ENCODE assay signal across 8 cellular contexts in the genomic region with DNA sequence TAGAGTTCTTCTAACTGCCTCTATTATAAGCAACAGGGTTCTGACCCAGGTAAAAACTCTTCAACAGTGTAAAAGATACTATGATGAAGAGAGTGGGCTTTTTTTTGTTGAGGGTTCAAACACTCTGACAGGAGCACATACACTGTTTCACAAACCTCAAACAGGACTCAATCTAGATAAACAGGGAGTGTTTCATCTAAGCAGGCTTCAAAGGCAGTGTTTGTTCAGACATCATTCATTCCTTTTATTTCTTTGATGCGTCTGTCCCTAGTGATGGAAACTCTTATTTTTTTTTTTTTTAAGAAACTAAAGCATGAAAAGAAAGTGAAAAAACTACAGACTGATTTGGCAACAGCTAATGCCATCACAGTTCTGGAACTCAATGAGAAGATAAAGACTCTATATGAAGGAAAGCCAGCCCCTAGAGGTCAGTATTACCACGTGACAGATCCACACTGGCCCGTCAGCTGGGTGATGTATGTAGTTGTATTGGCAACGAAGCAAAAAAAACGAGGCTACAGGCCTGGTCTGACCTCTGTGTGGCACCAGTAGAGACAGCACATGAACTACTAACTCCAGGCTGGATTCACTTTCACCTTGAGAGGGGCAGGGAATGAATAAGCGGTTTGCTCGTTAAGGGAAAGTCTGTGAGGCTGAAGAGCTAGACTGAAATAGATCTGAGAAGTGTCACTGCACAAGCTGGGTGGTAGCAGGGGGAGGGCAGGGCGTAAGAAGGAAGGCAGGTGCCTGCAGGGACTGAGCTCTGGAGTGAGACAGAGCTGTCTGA.
A peak's percentile ranks its signal among the peaks of the same experiment; 100 is the strongest.
DNase-seq lines count a peak whose midpoint lies in the region; ATAC-seq and TF ChIP-seq lines count a peak whose summit lies in the region.

No MANE protein-coding gene starts in this region.

- H3K9me3 ChIP-seq in heart right ventricle, result no peaks in the 10 kb centered on the region

- 21 to 24% methylated on average over 8 of the region's 8 CpGs for WGBS in heart right ventricle, 2 donors

- H3K4me1 Mint-ChIP-seq in activated T-cell treated with anti-CD3 and anti-CD28 coated beads, Interleukin-2, amount 50 U/mL, for 72 hours (ENCODE audit: low read depth), result peaks cover 5% of the 10 kb centered on the region

- H3K4me3 Mint-ChIP-seq in activated T-cell treated with anti-CD3 and anti-CD28 coated beads, Interleukin-2, amount 50 U/mL, for 72 hours, result no peak overlapping the region

- H3K27ac ChIP-seq in heart right ventricle, result peak overlapping the region; percentile 22 to 74 (median 67)

- peaks cover 7% of the 10 kb centered on the region for H3K27me3 Mint-ChIP-seq in activated T-cell treated with anti-CD3 and anti-CD28 coated beads, Interleukin-2, amount 50 U/mL, for 72 hours (ENCODE audit: low read depth)

- H3K36me3 ChIP-seq in heart right ventricle, result no peaks in the 10 kb centered on the region

- intact Hi-C loops in heart right ventricle (cut with DNase I), result loop anchor here in 7 of 10 donors (5.0 to 10.0 kb wide), 7 partner anchors 111 to 329 kb away; a partner anchor contains a TSS

- H3K27me3 ChIP-seq in heart right ventricle, result no peaks in the 10 kb centered on the region

- DNase-seq in DMS153 treated with DMSO at 0.1 percent for 48 hours (lab: John Stamatoyannopoulos, UW; ENCODE audit: unreplicated experiment), result peak; percentile 5
- DNase-seq in GM19240 (ENCODE audit: insufficient read length, low spot score), result peak; percentile 14
- DNase-seq in NCI-H460 (ENCODE audit: extremely low read depth, low read depth), result peak; percentile 80
- peak; percentile 35 to 37 for DNase-seq in activated T-cell treated with anti-CD3 and anti-CD28 coated beads, Interleukin-2, amount 50 U/mL, for 72 hours
- DNase-seq in heart right ventricle, result peak; percentile 24 to 53
- peak; percentile 71 for DNase-seq in renal cortical epithelial cell (ENCODE audit: low read depth)
- DNase-seq in cortex of kidney (lab: John Stamatoyannopoulos, UW), result no peak

- peaks cover 0 to 1% of the 10 kb centered on the region in 2 donors for H3K9me3 Mint-ChIP-seq in activated T-cell treated with anti-CD3 and anti-CD28 coated beads, Interleukin-2, amount 50 U/mL, for 72 hours

- no peak overlapping the region for H3K27ac Mint-ChIP-seq in activated T-cell treated with anti-CD3 and anti-CD28 coated beads, Interleukin-2, amount 50 U/mL, for 72 hours

- H3K36me3 Mint-ChIP-seq in activated T-cell treated with anti-CD3 and anti-CD28 coated beads, Interleukin-2, amount 50 U/mL, for 72 hours (ENCODE audit: insufficient read depth in 2 of 2), result no peaks in the 10 kb centered on the region

- peak; percentile 82 for ATAC-seq in HG03108 (IDR thresholded peaks at IDR 0.05; ENCODE audit: unreplicated experiment)
- peak; percentile 85 to 90 for ATAC-seq in activated T-cell treated with anti-CD3 and anti-CD28 coated beads, Interleukin-2, amount 50 U/mL, for 72 hours (replicated peaks in 1 of 2)
- peak; percentile 72 to 96 (median 88) for ATAC-seq in heart right ventricle

- TF ChIP-seq CTCF in heart right ventricle (IDR thresholded peaks at IDR 0.05), result peak in 8 of 9 donors; percentile 7 to 59 (median 38)

- H3K4me3 ChIP-seq in heart right ventricle, result no peak overlapping the region

- H3K4me1 ChIP-seq in heart right ventricle, result peaks cover 2 to 61% (median 37%) of the 10 kb centered on the region in 9 donors
